In genomic region chr14:32077081-32078029, GRCh38 we compare ENCODE assay signal across 8 cellular contexts. TPM values are rescaled to one million over a fixed set of nuclear protein-coding genes. Genes with fewer than 3 reads are reported as not detected.
A peak's percentile ranks its signal among the peaks of the same experiment; 100 is the strongest.
DNase-seq lines count a peak whose midpoint lies in the region; ATAC-seq and TF ChIP-seq lines count a peak whose summit lies in the region.

Gene ARHGAP5, plus strand, starts transcription at chr14:32077304. Its CDS starts 13,366 bp downstream, at chr14:32090670.

- no peaks in the 10 kb centered on the region for H3K27me3 ChIP-seq in CD4-positive, alpha-beta memory T cell (ENCODE audit: insufficient read depth, low read length)
- H3K27me3 ChIP-seq in HL-60 (ENCODE audit: insufficient read depth, poor library complexity, severe bottlenecking) (peaks cover 43% of the 10 kb centered on the region), psoas muscle (ENCODE audit: insufficient read depth in 3 of 3, low read length in 2 of 3) (no peaks in the 10 kb centered on the region)

- ATAC-seq in GM19455 (IDR thresholded peaks at IDR 0.05; ENCODE audit: unreplicated experiment) (peak; percentile 44), left ventricle myocardium superior (peak; percentile 57), psoas muscle (peak; percentile 29 to 58 (median 35))
- ATAC-seq in activated naive CD8-positive, alpha-beta T cell treated with anti-CD3 and anti-CD28 coated beads, Interleukin-2, amount 50 U/mL, for 24 hours: peak; percentile 35

- no peaks in the 10 kb centered on the region for H3K36me3 ChIP-seq in CD4-positive, alpha-beta memory T cell (ENCODE audit: insufficient read depth, low read length)
- H3K36me3 ChIP-seq in psoas muscle (ENCODE audit: insufficient read depth in 1 of 2, low read depth in 1 of 2): no peaks in the 10 kb centered on the region

- peak within 1 kb of the TSS; percentile 92 to 100 (median 99) for H3K4me3 Mint-ChIP-seq in CD4-positive, alpha-beta memory T cell
- H3K4me3 Mint-ChIP-seq in activated naive CD8-positive, alpha-beta T cell treated with anti-CD3 and anti-CD28 coated beads, Interleukin-2, amount 50 U/mL, for 24 hours: peak within 1 kb of the TSS; percentile 98

- no peaks in the 10 kb centered on the region for H3K9me3 Mint-ChIP-seq in CD4-positive, alpha-beta memory T cell
- no peaks in the 10 kb centered on the region for H3K9me3 Mint-ChIP-seq in activated naive CD8-positive, alpha-beta T cell treated with anti-CD3 and anti-CD28 coated beads, Interleukin-2, amount 50 U/mL, for 24 hours

- H3K4me1 ChIP-seq in CD4-positive, alpha-beta memory T cell (ENCODE audit: insufficient read depth, low read length): peaks cover 42% of the 10 kb centered on the region
- peaks cover 31% of the 10 kb centered on the region for H3K4me1 ChIP-seq in psoas muscle

- POLR2A ChIA-PET in CD4-positive, alpha-beta memory T cell (lab: Charles Lee; ENCODE audit: partially characterized antibody): interaction anchor here (0.7 to 3.5 kb wide), 18 partner anchors 8 to 870 kb away, joined by 3 to 56 read pairs (median 5); partner anchors contain the start of genes HEATR5A, HECTD1, RNU6-7 and RNU6-8

- DNase-seq in CD4-positive, alpha-beta memory T cell: peak in 3 of 5 donors; percentile 42 to 72 (median 64)
- DNase-seq in HL-60 (ENCODE audit: low read depth in 1 of 2, low spot score in 1 of 2) (peak in 1 of 2 experiments; percentile 1), SKM-1 (lab: John Stamatoyannopoulos, UW; ENCODE audit: unreplicated experiment) (peak; percentile 8), left ventricle myocardium superior (no peak), psoas muscle (no peak), OCI-M2 (lab: John Stamatoyannopoulos, UW; ENCODE audit: unreplicated experiment) (no peak)
- DNase-seq in activated naive CD8-positive, alpha-beta T cell treated with anti-CD3 and anti-CD28 coated beads, Interleukin-2, amount 50 U/mL, for 24 hours: peak; percentile 47

- peaks cover 23 to 54% (median 35%) of the 10 kb centered on the region in 4 donors for H3K4me1 Mint-ChIP-seq in CD4-positive, alpha-beta memory T cell
- peaks cover 42% of the 10 kb centered on the region for H3K4me1 Mint-ChIP-seq in activated naive CD8-positive, alpha-beta T cell treated with anti-CD3 and anti-CD28 coated beads, Interleukin-2, amount 50 U/mL, for 24 hours

- peak within 1 kb of the TSS; percentile 94 to 98 (median 96) for H3K27ac Mint-ChIP-seq in CD4-positive, alpha-beta memory T cell
- peak within 1 kb of the TSS; percentile 96 for H3K27ac Mint-ChIP-seq in activated naive CD8-positive, alpha-beta T cell treated with anti-CD3 and anti-CD28 coated beads, Interleukin-2, amount 50 U/mL, for 24 hours

- H3K27ac ChIP-seq in CD4-positive, alpha-beta memory T cell (ENCODE audit: low read depth, low read length): peak within 1 kb of the TSS; percentile 74
- no peak within 1 kb of the TSS for H3K27ac ChIP-seq in HL-60 (replicated peaks)
- peak within 1 kb of the TSS; percentile 95 for H3K27ac ChIP-seq in psoas muscle

- H3K27me3 Mint-ChIP-seq in CD4-positive, alpha-beta memory T cell: peaks cover 0 to 2% of the 10 kb centered on the region in 2 donors
- no peaks in the 10 kb centered on the region for H3K27me3 Mint-ChIP-seq in activated naive CD8-positive, alpha-beta T cell treated with anti-CD3 and anti-CD28 coated beads, Interleukin-2, amount 50 U/mL, for 24 hours

- CTCF ChIA-PET in CD4-positive, alpha-beta memory T cell (lab: Charles Lee; ENCODE audit: partially characterized antibody): interaction anchor here (1.2 to 12.2 kb wide), 7 partner anchors 32 to 176 kb away, joined by 5 to 347 read pairs (median 7); partner anchors contain the start of gene RNU6-8

- no peaks in the 10 kb centered on the region for H3K9me3 ChIP-seq in CD4-positive, alpha-beta memory T cell (ENCODE audit: control insufficient read depth in 1 of 2, low read length in 2 of 2)
- H3K9me3 ChIP-seq in psoas muscle: no peaks in the 10 kb centered on the region

- intact Hi-C loops in CD4-positive, alpha-beta memory T cell (cut with micrococcal nuclease): loop anchor here (1.0 to 10.0 kb wide), 11 partner anchors 9 to 1520 kb away; partner anchors contain the start of genes AP4S1, G2E3, HEATR5A and HECTD1
- intact Hi-C loops in left ventricle myocardium superior (cut with micrococcal nuclease): no loop called here
- intact Hi-C loops in psoas muscle (cut with DNase I): loop anchor here (2.0 to 10.0 kb wide), 6 partner anchors 125 to 563 kb away; partner anchors contain the start of genes RNU6-7 (in 1 of the 2) and RNU6-8 (in 1 of the 2)

- TF ChIP-seq CTCF in HL-60 (IDR thresholded peaks at IDR 0.05; ENCODE audit: insufficient read depth, low read length) (no peak), psoas muscle (IDR thresholded peaks at IDR 0.05) (peak; percentile 13)

- H3K36me3 Mint-ChIP-seq in CD4-positive, alpha-beta memory T cell: peaks cover 0 to 14% of the 10 kb centered on the region in 2 donors
- H3K36me3 Mint-ChIP-seq in activated naive CD8-positive, alpha-beta T cell treated with anti-CD3 and anti-CD28 coated beads, Interleukin-2, amount 50 U/mL, for 24 hours (ENCODE audit: low read depth): no peaks in the 10 kb centered on the region

- 1% methylated on average over 45 to 95 of the region's 98 CpGs for WGBS in psoas muscle, 3 donors

- H3K4me3 ChIP-seq in CD4-positive, alpha-beta memory T cell (ENCODE audit: low read length in 2 of 2): peak within 1 kb of the TSS; percentile 92 to 93
- peak within 1 kb of the TSS; percentile 63 for H3K4me3 ChIP-seq in HL-60 (replicated peaks; ENCODE audit: insufficient read depth, low read length)
- H3K4me3 ChIP-seq in psoas muscle: peak within 1 kb of the TSS; percentile 90

RNA-seq across cellular contexts. Expression of gene ARHGAP5, which starts in this region (rescaled TPM):
- total RNA-seq in CD4-positive, alpha-beta memory T cell: 100 to 1,000 TPM; 102 to 109 TPM
- 10 to 100 TPM; 28.0 to 41.6 TPM for polyA plus RNA-seq in CD4-positive, alpha-beta memory T cell
- total RNA-seq in left ventricle myocardium superior (263 TPM), psoas muscle (10 to 100 TPM; 56.9 to 81.8 (median 64.4) TPM)
- polyA plus RNA-seq in psoas muscle: 10 to 100 TPM; 12.8 to 34.7 (median 34.3) TPM

Comparison
In these comparisons a context has a peak if more than half of its experiments do, and no peak if none do; other contexts are left out.
1. DNase-seq: peak in CD4-positive, alpha-beta memory T cell (3 of 5), SKM-1 (single experiment) and activated naive CD8-positive, alpha-beta T cell treated with anti-CD3 and anti-CD28 coated beads, Interleukin-2, amount 50 U/mL, for 24 hours (single experiment); none in left ventricle myocardium superior (single experiment), psoas muscle (0 of 2) and OCI-M2 (single experiment).
2. Peak in every context shown above with its lines, with median percentiles within 50 percentile points of each other: H3K4me3 ChIP-seq and ATAC-seq.